In genomic region chr5:115586525-115587146, GRCh38 we compare ENCODE assay signal across 1 cellular context.
TF ChIP-seq lines count a peak whose summit lies in the region.

No MANE protein-coding gene starts in this region.

TF ChIP-seq in HEK293, 187 proteins besides CTCF, POLR2A, EP300 and RAD21:
- TF ChIP-seq ZNF654 (tag by site-specific recombination; IDR thresholded peaks at IDR 0.05; ENCODE audit: low read depth) (peak; percentile 53), ZBTB26 (tag by site-specific recombination; optimal IDR thresholded peaks at IDR 0.05) (no peak)
